14 cellular contexts compared by ENCODE assay signal in the genomic region with DNA sequence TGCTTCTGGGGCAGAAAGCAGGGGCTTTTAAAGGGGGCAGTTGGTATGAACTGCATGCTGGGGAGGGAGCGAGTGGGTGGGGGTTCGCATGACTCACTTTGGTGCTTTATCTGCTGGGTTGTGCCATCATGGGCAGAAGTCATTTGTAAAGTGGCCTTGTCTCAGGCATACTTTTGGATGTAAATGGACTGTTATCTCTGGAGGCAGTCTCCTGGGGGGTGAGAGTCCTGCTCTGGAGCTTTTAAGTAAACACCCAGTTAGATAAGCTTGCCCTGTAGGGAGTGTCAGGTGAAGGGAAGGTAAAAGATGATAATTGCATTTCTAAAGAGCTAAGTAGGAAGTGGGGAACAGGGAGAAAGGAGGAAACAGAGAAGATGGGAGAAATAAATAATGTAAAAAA. TPM values are rescaled to one million over a fixed set of nuclear protein-coding genes. Genes with fewer than 3 reads are reported as not detected.
DNase-seq lines count a peak whose midpoint lies in the region; ATAC-seq and TF ChIP-seq lines count a peak whose summit lies in the region.
"Had no signal": no experiment of that assay in that cellular context is flagged by ENCODE, and none has a peak within 500 bp of the region (broad histone marks: within the 10 kb centered on the region; RNA-seq: fewer than 3 reads in every experiment).

No MANE protein-coding gene starts in this region.

- CTCF ChIA-PET in activated CD8-positive, alpha-beta memory T cell treated with anti-CD3 and anti-CD28 coated beads, Interleukin-2, amount 10 ng/mL, durations not matched to agents 7 days and 5 days (lab: Charles Lee) = interaction anchor here (1.3 kb wide), 1 partner anchor 21 kb away, joined by 4 read pairs; no protein-coding TSS in a partner anchor

- H3F3A ChIP-seq in neural progenitor cell (ENCODE audit: low read depth) = peaks cover 15% of the 10 kb centered on the region

- H3K9ac ChIP-seq in duodenal mucosa (ENCODE audit: low read depth in 1 of 2, low read length in 2 of 2) (no peak overlapping the region), neural progenitor cell (no peak overlapping the region)
- H3K9ac ChIP-seq: parathyroid adenoma had no signal

- no peak for ATAC-seq in activated CD8-positive, alpha-beta memory T cell treated with anti-CD3 and anti-CD28 coated beads, Interleukin-2, amount 10 ng/mL, durations not matched to agents 7 days and 5 days

- H3K27me3 ChIP-seq in duodenal mucosa (ENCODE audit: control insufficient read depth in 1 of 2, insufficient read depth in 2 of 2, low read length in 2 of 2) = no peaks in the 10 kb centered on the region
- peaks cover 43% of the 10 kb centered on the region for H3K27me3 ChIP-seq in neural progenitor cell
- H3K27me3 ChIP-seq in uterus = no peaks in the 10 kb centered on the region

- no peaks in the 10 kb centered on the region for H4K20me1 ChIP-seq in neural progenitor cell (ENCODE audit: low read depth)

- H3K9me3 ChIP-seq in duodenal mucosa (ENCODE audit: control insufficient read depth in 1 of 2, low read length in 2 of 2) (no peaks in the 10 kb centered on the region), neural progenitor cell (ENCODE audit: low read depth) (no peaks in the 10 kb centered on the region), uterus (no peaks in the 10 kb centered on the region)

- H2AFZ ChIP-seq in neural progenitor cell (replicated peaks) = no peak overlapping the region

- intact Hi-C loops in uterus (cut with DNase I; ENCODE audit: low total_unique reads) = no loop called here

- H3K4me3 ChIP-seq in duodenal mucosa (ENCODE audit: low read depth in 1 of 2, low read length in 2 of 2) (peak overlapping the region; percentile 7 to 84), neural progenitor cell (no peak overlapping the region), uterus (no peak overlapping the region)
- H3K4me3 ChIP-seq: coronary artery had no signal

- peaks cover 30% of the 10 kb centered on the region for H3K4me1 Mint-ChIP-seq in activated CD8-positive, alpha-beta memory T cell treated with anti-CD3 and anti-CD28 coated beads, Interleukin-2, amount 10 ng/mL, durations not matched to agents 7 days and 5 days
- H3K4me1 Mint-ChIP-seq in IgD-negative memory B cell (peaks cover 14 to 27% (median 14%) of the 10 kb centered on the region in 3 donors), neural progenitor cell (peaks cover 29% of the 10 kb centered on the region)

- H3K4me2 ChIP-seq in neural progenitor cell = no peak overlapping the region

- H3K36me3 ChIP-seq in duodenal mucosa (ENCODE audit: control insufficient read depth in 1 of 2, insufficient read depth in 2 of 2, low read length in 2 of 2) = peaks cover 3 to 4% of the 10 kb centered on the region in 2 donors
- no peaks in the 10 kb centered on the region for H3K36me3 ChIP-seq in neural progenitor cell
- H3K36me3 ChIP-seq in uterus = no peaks in the 10 kb centered on the region

- H3K27ac Mint-ChIP-seq in activated CD8-positive, alpha-beta memory T cell treated with anti-CD3 and anti-CD28 coated beads, Interleukin-2, amount 10 ng/mL, durations not matched to agents 7 days and 5 days = no peak overlapping the region
- H3K27ac Mint-ChIP-seq in IgD-negative memory B cell (no peak overlapping the region), neural progenitor cell (no peak overlapping the region)

- TF ChIP-seq CTCF in neural progenitor cell (IDR thresholded peaks at IDR 0.05) (no peak), uterus (IDR thresholded peaks at IDR 0.05) (no peak)

- H3K27ac ChIP-seq in duodenal mucosa (ENCODE audit: low read depth, low read length) (no peak overlapping the region), neural progenitor cell (no peak overlapping the region), uterus (no peak overlapping the region)
- H3K27ac ChIP-seq: coronary artery, parathyroid adenoma had no signal

- TF ChIP-seq POLR2A in uterus (IDR thresholded peaks at IDR 0.05) = no peak

- H3K4me1 ChIP-seq in duodenal mucosa (ENCODE audit: control insufficient read depth in 1 of 2, insufficient read depth in 2 of 2, low read length in 2 of 2) = peaks cover 45 to 53% of the 10 kb centered on the region in 2 donors
- peaks cover 15% of the 10 kb centered on the region for H3K4me1 ChIP-seq in neural progenitor cell
- peaks cover 0 to 5% of the 10 kb centered on the region in 2 donors for H3K4me1 ChIP-seq in uterus

- no peaks in the 10 kb centered on the region for H3K9me3 Mint-ChIP-seq in activated CD8-positive, alpha-beta memory T cell treated with anti-CD3 and anti-CD28 coated beads, Interleukin-2, amount 10 ng/mL, durations not matched to agents 7 days and 5 days (ENCODE audit: low read depth)
- no peaks in the 10 kb centered on the region for H3K9me3 Mint-ChIP-seq in IgD-negative memory B cell
- no peaks in the 10 kb centered on the region for H3K9me3 Mint-ChIP-seq in neural progenitor cell

- peaks cover 14% of the 10 kb centered on the region for H3K36me3 Mint-ChIP-seq in activated CD8-positive, alpha-beta memory T cell treated with anti-CD3 and anti-CD28 coated beads, Interleukin-2, amount 10 ng/mL, durations not matched to agents 7 days and 5 days
- H3K36me3 Mint-ChIP-seq in IgD-negative memory B cell (no peaks in the 10 kb centered on the region), neural progenitor cell (peaks cover 3% of the 10 kb centered on the region)

- peaks cover 21% of the 10 kb centered on the region for H3K27me3 Mint-ChIP-seq in activated CD8-positive, alpha-beta memory T cell treated with anti-CD3 and anti-CD28 coated beads, Interleukin-2, amount 10 ng/mL, durations not matched to agents 7 days and 5 days
- H3K27me3 Mint-ChIP-seq in IgD-negative memory B cell (no peaks in the 10 kb centered on the region), neural progenitor cell (ENCODE audit: insufficient read depth, low read depth) (peaks cover 2% of the 10 kb centered on the region)

- H3K4me3 Mint-ChIP-seq in activated CD8-positive, alpha-beta memory T cell treated with anti-CD3 and anti-CD28 coated beads, Interleukin-2, amount 10 ng/mL, durations not matched to agents 7 days and 5 days = peak overlapping the region; percentile 10
- peak overlapping the region; percentile 93 to 99 (median 96) for H3K4me3 Mint-ChIP-seq in IgD-negative memory B cell
- peak overlapping the region; percentile 21 for H3K4me3 Mint-ChIP-seq in neural progenitor cell

- H3K79me2 ChIP-seq in neural progenitor cell (ENCODE audit: low read depth) = peaks cover 14% of the 10 kb centered on the region

- DNase-seq in activated CD8-positive, alpha-beta memory T cell treated with anti-CD3 and anti-CD28 coated beads, Interleukin-2, amount 10 ng/mL, durations not matched to agents 7 days and 5 days = no peak
- DNase-seq in activated CD8-positive, alpha-beta memory T cell treated with anti-CD3 and anti-CD28 coated beads, Interleukin-2, amount 50 U/mL, for 48 hours = no peak
- DNase-seq in neural progenitor cell (ENCODE audit: low spot score) (no peak), NCI-H2107 (lab: John Stamatoyannopoulos, UW) (no peak), NCI-H128 (lab: John Stamatoyannopoulos, UW; ENCODE audit: unreplicated experiment) (no peak), uterus (no peak)
- DNase-seq: activated effector memory CD4-positive, alpha-beta T cell treated with anti-CD3 and anti-CD28 coated beads, Interleukin-2, amount 50 U/mL, for 16 hours; EL; NCI-H187 had no signal

RNA-seq across cellular contexts. Expression of gene GSTO1, which starts 1.6 kb away (rescaled TPM):
- total RNA-seq in activated CD8-positive, alpha-beta memory T cell treated with anti-CD3 and anti-CD28 coated beads, Interleukin-2, amount 10 ng/mL, durations not matched to agents 7 days and 5 days = 100 to 1,000 TPM; 128 to 161 TPM
- polyA plus RNA-seq in IgD-negative memory B cell = 101 TPM
- 37.2 and 48.6 TPM in 2 replicates for total RNA-seq in neural progenitor cell (ENCODE audit: low replicate concordance)
- total RNA-seq in uterus = 100 to 1,000 TPM in 2 of 4 donors, 10 to 100 TPM in 2; 54.7 to 131 (median 102) TPM

RNA-seq across cellular contexts. Expression of gene GSTO2, which starts 15.9 kb away (rescaled TPM):
- total RNA-seq in activated CD8-positive, alpha-beta memory T cell treated with anti-CD3 and anti-CD28 coated beads, Interleukin-2, amount 10 ng/mL, durations not matched to agents 7 days and 5 days = 1 to 10 TPM in 1 of 2 experiments, under 1 TPM in 1; 0.96 to 1.3 TPM
- polyA plus RNA-seq in IgD-negative memory B cell = 0.90 TPM
- total RNA-seq in neural progenitor cell (ENCODE audit: low replicate concordance) = 4.9 and 7.6 TPM in 2 replicates
- total RNA-seq in uterus = 10 to 100 TPM in 1 of 4 donors, 1 to 10 TPM in 1, under 1 TPM in 1, not detected in 1; under 0.01 to 10.6 (median 5.6) TPM

RNA-seq across cellular contexts. Expression of gene CFAP43, which starts 20.9 kb away (rescaled TPM):
- total RNA-seq in activated CD8-positive, alpha-beta memory T cell treated with anti-CD3 and anti-CD28 coated beads, Interleukin-2, amount 10 ng/mL, durations not matched to agents 7 days and 5 days = not detected
- polyA plus RNA-seq in IgD-negative memory B cell = not detected
- total RNA-seq in neural progenitor cell (ENCODE audit: low replicate concordance) (2.7 TPM in 2 replicates), uterus (10 to 100 TPM in 1 of 4 donors, 1 to 10 TPM in 3; 3.1 to 23.8 (median 3.8) TPM)
- total RNA-seq: fibroblast of villous mesenchyme had no signal

Comparison
In these comparisons a context has a peak if more than half of its experiments do, and no peak if none do; other contexts are left out.
1. H3K4me3 Mint-ChIP-seq: peak in every context shown above with its lines; median percentile 96 in IgD-negative memory B cell; 21 in neural progenitor cell; 10 in activated CD8-positive, alpha-beta memory T cell treated with anti-CD3 and anti-CD28 coated beads, Interleukin-2, amount 10 ng/mL, durations not matched to agents 7 days and 5 days.
2. H3K4me3 ChIP-seq: peak in duodenal mucosa (2 of 2); none in neural progenitor cell (single experiment) and uterus (0 of 2).